ENCODE assay signal across 8 cellular contexts in genomic region chr3:170357176-170357919, GRCh38. TPM values are rescaled to one million over a fixed set of nuclear protein-coding genes. Genes with fewer than 3 reads are reported as not detected.
A peak's percentile ranks its signal among the peaks of the same experiment; 100 is the strongest.
DNase-seq lines count a peak whose midpoint lies in the region; ATAC-seq and TF ChIP-seq lines count a peak whose summit lies in the region.

Gene SKIL, plus strand, starts transcription at chr3:170357715. Its CDS starts 2,617 bp downstream, at chr3:170360332.

- H3F3A ChIP-seq in GM23248 (ENCODE audit: insufficient read depth): peaks cover 43% of the 10 kb centered on the region

- H3K36me3 ChIP-seq in GM23248 (ENCODE audit: low read depth) (peaks cover 10% of the 10 kb centered on the region; the same call in 1 of the 2 replicates), Karpas-422 (ENCODE audit: insufficient read depth, low read length) (peaks cover 5% of the 10 kb centered on the region; the same call in 1 of the 2 replicates), esophagus squamous epithelium (peaks cover 0 to 25% (median 4%) of the 10 kb centered on the region in 3 donors)

- H4K20me1 ChIP-seq in GM23248 (ENCODE audit: insufficient read depth) (no peaks in the 10 kb centered on the region), Karpas-422 (ENCODE audit: insufficient read depth, low read depth, low read length) (no peaks in the 10 kb centered on the region)

- H3K9me2 ChIP-seq in GM23248 (ENCODE audit: insufficient read depth) (no peaks in the 10 kb centered on the region), Karpas-422 (replicated peaks; ENCODE audit: insufficient read depth, low read length) (no peaks in the 10 kb centered on the region)

- DNase-seq in DMS79 treated with DMSO at 0.1 percent for 48 hours (lab: John Stamatoyannopoulos, UW): peak; percentile 93
- peak; percentile 99 for DNase-seq in GM23248
- DNase-seq in Karpas-422: peak; percentile 95
- DNase-seq in RKO (ENCODE audit: low spot score): peak; percentile 94
- DNase-seq in activated T-helper 1 cell treated with Interleukin-2 at 50 U/mL for 16 hours (ENCODE audit: low read depth): peak; percentile 93
- DNase-seq in esophagus squamous epithelium (lab: John Stamatoyannopoulos, UW): peak; percentile 92
- peak; percentile 98 for DNase-seq in naive B cell
- peak; percentile 90 to 95 for DNase-seq in stimulated activated effector memory CD8-positive, alpha-beta T cell treated with anti-CD3 and anti-CD28 coated beads, Interleukin-12 subunit alpha, Interleukin-12 subunit beta, amount 100 ng/mL, for 72 hours (ENCODE audit: low spot score in 2 of 2)

- H3K27ac Mint-ChIP-seq in naive B cell: peak within 1 kb of the TSS; percentile 99 to 100 (median 100)
- H3K27ac Mint-ChIP-seq in stimulated activated effector memory CD8-positive, alpha-beta T cell treated with anti-CD3 and anti-CD28 coated beads, Interleukin-12 subunit alpha, Interleukin-12 subunit beta, amount 100 ng/mL, for 72 hours: peak within 1 kb of the TSS; percentile 96

- 1 to 2% methylated on average over 34 to 83 of the region's 110 CpGs for WGBS in GM23248 (ENCODE audit: low coverage in 1 of 2, low lambda C conversion rate in 2 of 2, missing lambda C conversion rate in 2 of 2), 2 experiments
- 0% methylated on average over 7 of the region's 110 CpGs; no CpG with 5 or more reads in 1 of the 2 donors for WGBS in esophagus squamous epithelium, 2 donors

- ATAC-seq in naive B cell (ENCODE audit: low read depth in 2 of 2): peak; percentile 63 to 65
- ATAC-seq in stimulated activated effector memory CD8-positive, alpha-beta T cell treated with anti-CD3 and anti-CD28 coated beads, Interleukin-12 subunit alpha, Interleukin-12 subunit beta, amount 100 ng/mL, for 72 hours: peak; percentile 84

- H3K4me2 ChIP-seq in GM23248 (ENCODE audit: unreplicated experiment) (peak within 1 kb of the TSS; percentile 96), Karpas-422 (ENCODE audit: low read depth, low read length, poor library complexity, severe bottlenecking) (peak within 1 kb of the TSS; percentile 83)

- H3K4me1 ChIP-seq in GM23248 (ENCODE audit: insufficient read depth) (peaks cover 39% of the 10 kb centered on the region), Karpas-422 (ENCODE audit: low read length) (peaks cover 55% of the 10 kb centered on the region), esophagus squamous epithelium (peaks cover 9 to 60% (median 11%) of the 10 kb centered on the region in 3 donors)

- no peaks in the 10 kb centered on the region for H3K9me3 ChIP-seq in GM23248 (ENCODE audit: low read depth)
- no peaks in the 10 kb centered on the region for H3K9me3 ChIP-seq in Karpas-422 (ENCODE audit: low read length)
- no peaks in the 10 kb centered on the region for H3K9me3 ChIP-seq in esophagus squamous epithelium

- H3K9ac ChIP-seq in GM23248: peak within 1 kb of the TSS; percentile 99
- H3K9ac ChIP-seq in Karpas-422 (ENCODE audit: low read length): peak within 1 kb of the TSS; percentile 89

- H3K27me3 ChIP-seq in GM23248 (replicated peaks; ENCODE audit: insufficient read depth): no peaks in the 10 kb centered on the region
- no peaks in the 10 kb centered on the region for H3K27me3 ChIP-seq in Karpas-422 (ENCODE audit: low read length)
- no peaks in the 10 kb centered on the region for H3K27me3 ChIP-seq in esophagus squamous epithelium

- in situ Hi-C loops in GM23248 (cut with MboI): no loop called here

- H3K4me3 ChIP-seq in GM23248 (peak within 1 kb of the TSS; percentile 84), Karpas-422 (ENCODE audit: low read length) (peak within 1 kb of the TSS; percentile 90), esophagus squamous epithelium (peak within 1 kb of the TSS; percentile 88 to 100 (median 95))

- H3K4me3 Mint-ChIP-seq in naive B cell: peak within 1 kb of the TSS; percentile 86 to 97 (median 95)
- H3K4me3 Mint-ChIP-seq in stimulated activated effector memory CD8-positive, alpha-beta T cell treated with anti-CD3 and anti-CD28 coated beads, Interleukin-12 subunit alpha, Interleukin-12 subunit beta, amount 100 ng/mL, for 72 hours: peak within 1 kb of the TSS; percentile 82

- H3K4me1 Mint-ChIP-seq in naive B cell: peaks cover 56 to 73% (median 73%) of the 10 kb centered on the region in 3 donors
- peaks cover 53% of the 10 kb centered on the region for H3K4me1 Mint-ChIP-seq in stimulated activated effector memory CD8-positive, alpha-beta T cell treated with anti-CD3 and anti-CD28 coated beads, Interleukin-12 subunit alpha, Interleukin-12 subunit beta, amount 100 ng/mL, for 72 hours

- TF ChIP-seq POLR2A in esophagus squamous epithelium (IDR thresholded peaks at IDR 0.05): peak in 3 of 4 donors; percentile 71 to 91 (median 90)

- H2AFZ ChIP-seq in GM23248: peak within 1 kb of the TSS; percentile 88
- peak within 1 kb of the TSS; percentile 58; the same call in 1 of the 2 replicates for H2AFZ ChIP-seq in Karpas-422 (ENCODE audit: low read length)

- intact Hi-C loops in esophagus squamous epithelium (cut with DNase I): no loop called here

- peak in 3 of 6 experiments; percentile 20 to 41 (median 32) for TF ChIP-seq CTCF in esophagus squamous epithelium (IDR thresholded peaks at IDR 0.05)

- no peaks in the 10 kb centered on the region for H3K27me3 Mint-ChIP-seq in naive B cell

- H3K27ac ChIP-seq in GM23248 (peak within 1 kb of the TSS; percentile 99), Karpas-422 (ENCODE audit: low read length) (peak within 1 kb of the TSS; percentile 68), esophagus squamous epithelium (peak within 1 kb of the TSS; percentile 97 to 100 (median 99))

- H3K79me2 ChIP-seq in GM23248 (ENCODE audit: insufficient read depth) (peaks cover 46% of the 10 kb centered on the region), Karpas-422 (ENCODE audit: low read length) (peaks cover 41% of the 10 kb centered on the region)

- H3K9me3 Mint-ChIP-seq in naive B cell: no peaks in the 10 kb centered on the region
- H3K9me3 Mint-ChIP-seq in stimulated activated effector memory CD8-positive, alpha-beta T cell treated with anti-CD3 and anti-CD28 coated beads, Interleukin-12 subunit alpha, Interleukin-12 subunit beta, amount 100 ng/mL, for 72 hours: no peaks in the 10 kb centered on the region

- peaks cover 20 to 22% of the 10 kb centered on the region in 2 donors for H3K36me3 Mint-ChIP-seq in naive B cell
- H3K36me3 Mint-ChIP-seq in stimulated activated effector memory CD8-positive, alpha-beta T cell treated with anti-CD3 and anti-CD28 coated beads, Interleukin-12 subunit alpha, Interleukin-12 subunit beta, amount 100 ng/mL, for 72 hours: peaks cover 58% of the 10 kb centered on the region

RNA-seq across cellular contexts. Expression of gene SKIL, which starts in this region (rescaled TPM):
- 39.1 and 53.2 TPM in 2 replicates for total RNA-seq in GM23248 (2014; rRNA removed; shearing (Covaris generic))
- polyA plus RNA-seq in GM23248 (2016; fragmentation: Nextera tagmentation; extraction: Ambion mirVana) (27.9 and 28.6 TPM in 2 replicates), naive B cell (ENCODE audit: low read depth in 6 of 6) (10 to 100 TPM; 12.3 to 28.5 (median 25.2) TPM)
- 43.7 and 49.5 TPM in 2 replicates for total RNA-seq in Karpas-422 (2014; rRNA removed; shearing (Covaris generic); ENCODE audit: low replicate concordance)
- 10 to 100 TPM; 15.0 to 26.1 (median 24.8) TPM for total RNA-seq in esophagus squamous epithelium

Comparison
In these comparisons a context has a peak if more than half of its experiments do, and no peak if none do; other contexts are left out.
1. Peak in every context shown above with its lines: DNase-seq, ATAC-seq, H3K4me3 ChIP-seq and H3K27ac ChIP-seq.